1 cellular context compared by ENCODE assay signal in genomic region chr12:79624378-79624777, GRCh38.
TF ChIP-seq lines count a peak whose summit lies in the region.

No MANE protein-coding gene starts in this region.

TF ChIP-seq in SK-N-SH treated with all-trans-retinoic acid at 6 μM for 48 hours, 23 proteins besides CTCF, POLR2A, EP300 and RAD21 (continued from another document):
- TF ChIP-seq, protein P1, sequence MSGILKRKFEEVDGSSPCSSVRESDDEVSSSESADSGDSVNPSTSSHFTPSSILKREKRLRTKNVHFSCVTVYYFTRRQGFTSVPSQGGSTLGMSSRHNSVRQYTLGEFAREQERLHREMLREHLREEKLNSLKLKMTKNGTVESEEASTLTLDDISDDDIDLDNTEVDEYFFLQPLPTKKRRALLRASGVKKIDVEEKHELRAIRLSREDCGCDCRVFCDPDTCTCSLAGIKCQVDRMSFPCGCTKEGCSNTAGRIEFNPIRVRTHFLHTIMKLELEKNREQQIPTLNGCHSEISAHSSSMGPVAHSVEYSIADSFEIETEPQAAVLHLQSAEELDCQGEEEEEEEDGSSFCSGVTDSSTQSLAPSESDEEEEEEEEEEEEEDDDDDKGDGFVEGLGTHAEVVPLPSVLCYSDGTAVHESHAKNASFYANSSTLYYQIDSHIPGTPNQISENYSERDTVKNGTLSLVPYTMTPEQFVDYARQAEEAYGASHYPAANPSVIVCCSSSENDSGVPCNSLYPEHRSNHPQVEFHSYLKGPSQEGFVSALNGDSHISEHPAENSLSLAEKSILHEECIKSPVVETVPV (CRISPR knock-in tag; IDR thresholded peaks at IDR 0.05): no peak
- TF ChIP-seq PPARA (CRISPR knock-in tag; IDR thresholded peaks at IDR 0.05; ENCODE audit: borderline replicate concordance) (no peak), ZFP3 (CRISPR knock-in tag; IDR thresholded peaks at IDR 0.05) (no peak), CSDC2 (CRISPR knock-in tag; IDR thresholded peaks at IDR 0.05) (no peak), ZNF70 (CRISPR knock-in tag; IDR thresholded peaks at IDR 0.05) (no peak), ESRRG (CRISPR knock-in tag; IDR thresholded peaks at IDR 0.05) (no peak)
TF ChIP-seq in SK-N-SH treated with all-trans-retinoic acid at 6 μM for 48 hours: peak in this region for 0.
